Comparison of ENCODE assay signal across 12 cellular contexts in the genomic region with DNA sequence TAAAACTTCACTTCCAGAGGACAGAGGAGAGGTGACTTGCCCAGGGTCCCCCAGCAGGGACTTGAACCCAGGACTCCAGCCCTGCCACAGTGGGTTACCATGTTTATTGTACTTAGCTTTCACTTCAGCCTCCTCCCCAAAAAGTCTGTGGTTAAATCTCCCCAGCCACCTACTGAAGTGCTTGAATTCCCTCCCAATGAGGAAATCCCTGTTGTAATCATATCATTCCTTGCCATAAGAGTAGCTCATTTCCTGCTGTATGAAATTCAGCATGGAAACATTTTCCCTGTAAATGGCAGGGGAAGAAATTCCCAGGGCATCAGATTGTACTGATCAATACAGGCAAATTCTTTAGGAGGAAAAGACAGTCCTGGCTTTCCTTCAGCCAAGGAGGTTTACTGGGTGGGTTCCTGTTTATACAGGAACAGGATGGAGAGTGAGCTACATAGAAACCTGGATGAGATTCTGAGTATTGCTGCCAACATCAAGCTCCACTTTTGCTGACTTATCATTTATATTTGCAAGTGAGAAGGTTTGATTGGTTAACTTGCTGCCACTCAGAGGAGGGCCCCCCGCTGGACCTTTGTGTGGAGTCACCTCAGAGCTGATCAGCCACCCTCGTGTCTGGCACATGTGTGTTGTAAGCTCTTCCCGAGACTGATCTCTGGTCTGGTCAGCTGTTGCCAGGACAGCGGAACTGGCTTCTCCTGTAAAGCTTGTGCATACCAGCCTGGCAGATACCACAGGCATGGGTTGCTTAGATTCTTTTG. TPM values are rescaled to one million over a fixed set of nuclear protein-coding genes. Genes with fewer than 3 reads are reported as not detected.
DNase-seq lines count a peak whose midpoint lies in the region; ATAC-seq, FAIRE-seq and TF ChIP-seq lines count a peak whose summit lies in the region.
"Had no signal": no experiment of that assay in that cellular context is flagged by ENCODE, and none has a peak within 500 bp of the region (broad histone marks: within the 10 kb centered on the region; RNA-seq: fewer than 3 reads in every experiment).

No MANE protein-coding gene starts in this region.

- H3K27ac ChIP-seq in VCaP (peak overlapping the region; percentile 70), pancreas (peak overlapping the region in 1 of 4 donors; percentile 3), stomach (no peak overlapping the region), colonic mucosa (no peak overlapping the region)

- H3K4me3 ChIP-seq in fibroblast of villous mesenchyme (ENCODE audit: low read depth, low read length) (no peak overlapping the region), pancreas (no peak overlapping the region), stomach (no peak overlapping the region), colonic mucosa (no peak overlapping the region)

- no peak overlapping the region for H3K27ac Mint-ChIP-seq in type B pancreatic cell
- H3K27ac Mint-ChIP-seq: stimulated activated naive B cell treated with anti-CD40 and anti-IgM and Interleukin-4, amounts not matched to agents 10 μg/mL and 1 μg/mL and 100 μg/mL, for 72 hours had no signal

- H3K36me3 ChIP-seq in pancreas (no peaks in the 10 kb centered on the region), stomach (no peaks in the 10 kb centered on the region), colonic mucosa (no peaks in the 10 kb centered on the region)

- TF ChIP-seq CTCF in VCaP (conservative IDR thresholded peaks at IDR 0.05) = no peak
- no peak for TF ChIP-seq CTCF in fibroblast of villous mesenchyme (IDR thresholded peaks at IDR 0.05; ENCODE audit: insufficient read depth, low read depth, low read length)
- no peak for TF ChIP-seq CTCF in pancreas (IDR thresholded peaks at IDR 0.05)
- no peak for TF ChIP-seq CTCF in stomach (IDR thresholded peaks at IDR 0.05)
- TF ChIP-seq CTCF in colonic mucosa (IDR thresholded peaks at IDR 0.05) = no peak
- no peak for TF ChIP-seq CTCF in type B pancreatic cell (conservative IDR thresholded peaks at IDR 0.05)

- H3K9me3 Mint-ChIP-seq in type B pancreatic cell = no peaks in the 10 kb centered on the region

- no peaks in the 10 kb centered on the region for H3K27me3 ChIP-seq in pancreas
- peaks cover 0 to 11% (median 0%) of the 10 kb centered on the region in 3 donors for H3K27me3 ChIP-seq in stomach
- no peaks in the 10 kb centered on the region for H3K27me3 ChIP-seq in colonic mucosa

- in situ Hi-C loops in G401 (cut with HindIII; ENCODE audit: low sequenced_read_pairs) = no loop called here

- DNase-seq in H4 (ENCODE audit: low spot score) = peak; percentile 34
- DNase-seq in fibroblast of villous mesenchyme (ENCODE audit: low read depth) = peak; percentile 45
- DNase-seq in pancreas = peak in 2 of 6 donors; percentile 17 to 25
- no peak for DNase-seq in stomach
- DNase-seq in colonic mucosa = no peak
- no peak for DNase-seq in G401 (ENCODE audit: low spot score)
- no peak for DNase-seq in type B pancreatic cell (ENCODE audit: extremely low spot score, unreplicated experiment)
- DNase-seq: occipital lobe; stimulated activated naive B cell treated with anti-CD40 and anti-IgM and Interleukin-4, amounts not matched to agents 10 μg/mL and 1 μg/mL and 100 μg/mL, for 72 hours had no signal

- ATAC-seq in pancreas = peak in 3 of 4 donors; percentile 57 to 85 (median 72)
- ATAC-seq: Panc1; stimulated activated naive B cell treated with anti-CD40 and anti-IgM and Interleukin-4, amounts not matched to agents 10 μg/mL and 1 μg/mL and 100 μg/mL, for 72 hours had no signal

- H3K36me3 Mint-ChIP-seq in type B pancreatic cell = no peaks in the 10 kb centered on the region
- H3K36me3 Mint-ChIP-seq: stimulated activated naive B cell treated with anti-CD40 and anti-IgM and Interleukin-4, amounts not matched to agents 10 μg/mL and 1 μg/mL and 100 μg/mL, for 72 hours had no signal

- TF ChIP-seq EP300 in stomach (IDR thresholded peaks at IDR 0.05) = no peak

- H3K9me3 ChIP-seq in pancreas = no peaks in the 10 kb centered on the region
- no peaks in the 10 kb centered on the region for H3K9me3 ChIP-seq in stomach
- no peaks in the 10 kb centered on the region for H3K9me3 ChIP-seq in colonic mucosa

- H3K4me1 ChIP-seq in pancreas (no peaks in the 10 kb centered on the region), stomach (peaks cover 0 to 8% (median 3%) of the 10 kb centered on the region in 4 donors), colonic mucosa (no peaks in the 10 kb centered on the region)

- FAIRE-seq in pancreas (lab: Jason Lieb, UNC) = no peak
- FAIRE-seq: H1 had no signal

- no peak for TF ChIP-seq POLR2A in stomach (IDR thresholded peaks at IDR 0.05)

- H3K9ac ChIP-seq in colonic mucosa (ENCODE audit: low read depth in 2 of 2, low read length in 2 of 2) = no peak overlapping the region

- peaks cover 31% of the 10 kb centered on the region for H3K27me3 Mint-ChIP-seq in type B pancreatic cell

- intact Hi-C loops in pancreas (cut with DNase I) (no loop called here), stomach (cut with DNase I; ENCODE audit: low total_unique reads) (no loop called here), colonic mucosa (cut with DNase I) (no loop called here)

- no peak overlapping the region for H3K4me3 Mint-ChIP-seq in type B pancreatic cell
- H3K4me3 Mint-ChIP-seq: stimulated activated naive B cell treated with anti-CD40 and anti-IgM and Interleukin-4, amounts not matched to agents 10 μg/mL and 1 μg/mL and 100 μg/mL, for 72 hours had no signal

- no peaks in the 10 kb centered on the region for H3K4me1 Mint-ChIP-seq in type B pancreatic cell (ENCODE audit: unreplicated experiment)
- H3K4me1 Mint-ChIP-seq: stimulated activated naive B cell treated with anti-CD40 and anti-IgM and Interleukin-4, amounts not matched to agents 10 μg/mL and 1 μg/mL and 100 μg/mL, for 72 hours had no signal

- 43 to 53% methylated on average over 4 of the region's 4 CpGs for WGBS in pancreas, 2 donors
- 19 to 45% (median 24%) methylated on average over 4 of the region's 4 CpGs for WGBS in stomach, 5 donors

RNA-seq across cellular contexts. Expression of a gene that starts 16.4 kb away (rescaled TPM):
- total RNA-seq in H4 (2014; rRNA removed; shearing (Covaris generic)) = 9.5 and 11.0 TPM in 2 replicates
- total RNA-seq in fibroblast of villous mesenchyme = 26.1 and 37.1 TPM in 2 replicates
- total RNA-seq in pancreas = 10 to 100 TPM; 29.4 to 55.9 (median 42.9) TPM
- polyA plus RNA-seq in pancreas = 1 to 10 TPM; 4.6 to 7.6 TPM
- total RNA-seq in stomach = 10 to 100 TPM; 11.1 to 60.5 (median 40.4) TPM
- 1 to 10 TPM; 3.5 to 5.5 (median 4.0) TPM for polyA plus RNA-seq in stomach
- total RNA-seq in colonic mucosa = 10 to 100 TPM; 68.5 to 82.0 TPM
- total RNA-seq in G401 (2014; rRNA removed; shearing (Covaris generic)) = 8.6 and 27.2 TPM in 2 replicates
- 31.7 and 32.1 TPM in 2 replicates for total RNA-seq in type B pancreatic cell (ENCODE audit: low replicate concordance)

Comparison
In these comparisons a context has a peak if more than half of its experiments do, and no peak if none do; other contexts are left out.
1. DNase-seq: peak in H4 (single experiment) and fibroblast of villous mesenchyme (single experiment); none in stomach (single experiment), colonic mucosa (single experiment), G401 (single experiment) and type B pancreatic cell (single experiment).